Comparison of ENCODE assay signal across 1 cellular context in genomic region chr1:108646661-108647269, GRCh38.
TF ChIP-seq lines count a peak whose summit lies in the region.

No MANE protein-coding gene starts in this region.

TF ChIP-seq in GM12878, 131 proteins besides CTCF, POLR2A, EP300 and RAD21 (continued from another document):
- TF ChIP-seq EED (IDR thresholded peaks at IDR 0.05; ENCODE audit: low read depth), result no peak
- TF ChIP-seq TCF12 (IDR thresholded peaks at IDR 0.05; ENCODE audit: low read depth, low read length), result no peak
- TF ChIP-seq IKZF1 (conservative IDR thresholded peaks at IDR 0.05), result no peak
- no peak for TF ChIP-seq POLR2AphosphoS5 (IDR thresholded peaks at IDR 0.05; ENCODE audit: low read length)
- TF ChIP-seq FOXK2 (IDR thresholded peaks at IDR 0.05), result no peak
- no peak for TF ChIP-seq ZNF274 (IDR thresholded peaks at IDR 0.05; ENCODE audit: insufficient read depth, insufficient read length)
- TF ChIP-seq CEBPB (IDR thresholded peaks at IDR 0.05; ENCODE audit: borderline replicate concordance in 1 of 2, low read depth in 2 of 2, low read length in 2 of 2), result peak in 1 of 2 experiments; percentile 82; a peak in 2 of 4 replicates
